8 cellular contexts compared by ENCODE assay signal in the genomic region with DNA sequence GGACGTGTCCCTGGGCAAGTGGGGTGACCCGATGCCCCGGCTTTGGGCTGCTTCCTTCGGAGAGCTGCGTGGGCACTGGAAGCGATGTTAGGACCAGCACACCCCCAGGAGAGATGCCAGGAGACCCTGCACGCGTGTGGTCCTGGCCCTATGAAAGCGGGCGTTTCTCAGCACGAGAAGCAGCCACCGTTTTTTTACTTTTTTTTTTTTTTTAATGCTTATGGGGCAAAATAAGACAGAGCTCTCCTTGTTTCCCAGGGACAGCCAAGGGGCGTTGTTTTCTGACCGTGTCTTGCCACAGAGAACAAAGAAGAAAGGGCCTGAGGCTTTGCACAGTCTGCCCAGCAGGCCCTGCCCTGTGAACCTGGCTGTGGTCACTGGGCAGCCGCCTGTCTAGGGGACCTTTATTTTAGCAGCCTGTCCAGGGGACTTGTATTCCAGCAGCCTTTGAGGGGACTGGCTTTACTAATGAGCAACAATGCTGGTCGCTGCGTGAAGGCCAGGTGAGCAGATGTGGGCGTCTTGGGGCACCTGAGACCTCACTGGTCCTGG. TPM values are rescaled to one million over a fixed set of nuclear protein-coding genes. Genes with fewer than 3 reads are reported as not detected.
DNase-seq lines count a peak whose midpoint lies in the region; ATAC-seq, FAIRE-seq and TF ChIP-seq lines count a peak whose summit lies in the region.

No MANE protein-coding gene starts in this region.

- H4K20me1 ChIP-seq in OCI-LY3 (ENCODE audit: insufficient read depth, low read length), result peaks cover 5% of the 10 kb centered on the region; the same call in 1 of the 2 replicates

- peak overlapping the region; percentile 30 for H2BK12ac ChIP-seq in neuronal stem cell (ENCODE audit: low read length)

- no peaks in the 10 kb centered on the region for H3K9me3 Mint-ChIP-seq in endothelial cell (ENCODE audit: unreplicated experiment)

- FAIRE-seq in HTR-8/SVneo (lab: Jason Lieb, UNC), result no peak

- H3K18ac ChIP-seq in neuronal stem cell (ENCODE audit: low read length), result peak overlapping the region; percentile 27

- H3K4me3 ChIP-seq in OCI-LY3 (ENCODE audit: low read length) (peak overlapping the region; percentile 84), neuronal stem cell (ENCODE audit: low read length in 2 of 2) (peak overlapping the region; percentile 81 to 96)

- no peak overlapping the region for H2BK120ac ChIP-seq in neuronal stem cell (ENCODE audit: low read depth, low read length)

- no peaks in the 10 kb centered on the region for H3K27me3 ChIP-seq in OCI-LY3 (ENCODE audit: low read depth, low read length)
- peaks cover 0 to 14% (median 0%) of the 10 kb centered on the region in 3 experiments for H3K27me3 ChIP-seq in neuronal stem cell (ENCODE audit: control insufficient read depth in 3 of 3, insufficient read depth in 3 of 3, low read depth in 1 of 3, low read length in 3 of 3)

- peaks cover 19% of the 10 kb centered on the region for H3K4me1 ChIP-seq in OCI-LY3 (ENCODE audit: low read length)
- H3K4me1 ChIP-seq in neuronal stem cell (ENCODE audit: control insufficient read depth in 2 of 2, insufficient read depth in 1 of 2, low read depth in 1 of 2, low read length in 2 of 2), result peaks cover 21 to 26% of the 10 kb centered on the region in 2 donors

- H3K9me3 ChIP-seq in OCI-LY3 (ENCODE audit: insufficient read depth, low read length), result no peaks in the 10 kb centered on the region
- H3K9me3 ChIP-seq in neuronal stem cell (replicated peaks in 1 of 2; ENCODE audit: control insufficient read depth in 2 of 2, insufficient read depth in 1 of 2, low read depth in 1 of 2, low read length in 2 of 2), result no peaks in the 10 kb centered on the region

- peaks cover 17% of the 10 kb centered on the region for H3K4me1 Mint-ChIP-seq in endothelial cell (ENCODE audit: unreplicated experiment)

- peak overlapping the region; percentile 97 for H3K4me2 ChIP-seq in OCI-LY3 (ENCODE audit: low read length)
- peak overlapping the region; percentile 98 for H3K4me2 ChIP-seq in neuronal stem cell (ENCODE audit: insufficient read depth, low read length, poor library complexity, severe bottlenecking)

- H3K79me1 ChIP-seq in neuronal stem cell (ENCODE audit: low read depth, low read length), result peaks cover 28% of the 10 kb centered on the region

- peaks cover 26% of the 10 kb centered on the region for H3K79me2 ChIP-seq in OCI-LY3 (ENCODE audit: low read length)

- H3K27ac ChIP-seq in OCI-LY3 (ENCODE audit: low read length), result no peak overlapping the region
- peak overlapping the region; percentile 27 for H3K27ac ChIP-seq in neuronal stem cell (replicated peaks; ENCODE audit: low read length)

- no peak overlapping the region for H2AFZ ChIP-seq in OCI-LY3 (ENCODE audit: low read depth, low read length)
- H2AFZ ChIP-seq in neuronal stem cell (ENCODE audit: low read length), result peak overlapping the region; percentile 98

- peak overlapping the region; percentile 86 for H2AK5ac ChIP-seq in neuronal stem cell (ENCODE audit: low read depth, low read length)

- DNase-seq in COLO829 (ENCODE audit: low spot score) (peak; percentile 95), endothelial cell (ENCODE audit: low spot score) (no peak), neuronal stem cell (ENCODE audit: low spot score) (no peak), NCI-H187 (lab: John Stamatoyannopoulos, UW) (no peak), NCI-H2171 treated with DMSO at 0.1 percent for 48 hours (lab: John Stamatoyannopoulos, UW) (no peak), HTR-8/SVneo (ENCODE audit: insufficient read length, low spot score) (no peak)

- H3K4me3 Mint-ChIP-seq in endothelial cell (ENCODE audit: unreplicated experiment), result peak overlapping the region; percentile 89

- WGBS in neuronal stem cell (ENCODE audit: extremely low coverage in 2 of 2, insufficient read length in 2 of 2, insufficient replicate concordance in 1 of 2), 2 donors, result no CpG with 5 or more reads among the region's 18 CpGs

- H3K9ac ChIP-seq in OCI-LY3 (ENCODE audit: low read length) (peak overlapping the region; percentile 62), neuronal stem cell (ENCODE audit: low read depth, low read length, poor library complexity) (peak overlapping the region; percentile 88)

- peak overlapping the region; percentile 91 for H3K23ac ChIP-seq in neuronal stem cell (ENCODE audit: low read depth, low read length, poor library complexity)

- ATAC-seq in GM21360 (IDR thresholded peaks at IDR 0.05; ENCODE audit: unreplicated experiment), result no peak

- peak overlapping the region; percentile 37 for H3K27ac Mint-ChIP-seq in endothelial cell (ENCODE audit: unreplicated experiment)

- no peak overlapping the region for H2BK5ac ChIP-seq in neuronal stem cell (ENCODE audit: low read length)

- TF ChIP-seq CTCF in OCI-LY3 (IDR thresholded peaks at IDR 0.05; ENCODE audit: low read depth, low read length), result no peak
- no peak for TF ChIP-seq CTCF in endothelial cell (IDR thresholded peaks at IDR 0.05; ENCODE audit: unreplicated experiment)

- H4K91ac ChIP-seq in neuronal stem cell (ENCODE audit: low read depth, low read length, poor library complexity), result no peak overlapping the region

- H3K36me3 ChIP-seq in OCI-LY3 (replicated peaks; ENCODE audit: low read depth, low read length) (peaks cover 10% of the 10 kb centered on the region), neuronal stem cell (replicated peaks in 1 of 2; ENCODE audit: control insufficient read depth in 2 of 2, insufficient read depth in 2 of 2, low read length in 2 of 2) (peaks cover 10 to 32% of the 10 kb centered on the region in 2 donors)

- peak overlapping the region; percentile 97 for H3K14ac ChIP-seq in neuronal stem cell (ENCODE audit: low read length)

- H3K4ac ChIP-seq in neuronal stem cell (ENCODE audit: low read length), result no peak overlapping the region

- peaks cover 3% of the 10 kb centered on the region for H3K36me3 Mint-ChIP-seq in endothelial cell (ENCODE audit: low read depth, unreplicated experiment)

- no peak overlapping the region for H4K8ac ChIP-seq in neuronal stem cell (ENCODE audit: low read depth, low read length)

- H2BK15ac ChIP-seq in neuronal stem cell (ENCODE audit: low read length), result peak overlapping the region; percentile 58

- H3K27me3 Mint-ChIP-seq in endothelial cell (ENCODE audit: unreplicated experiment), result peaks cover 8% of the 10 kb centered on the region

RNA-seq across cellular contexts. Expression of a gene that starts 1.0 kb away (rescaled TPM):
- total RNA-seq in endothelial cell (ENCODE audit: unreplicated experiment), result 6.7 TPM
- 12.7 TPM for polyA plus RNA-seq in neuronal stem cell (2013, experiment 1 of 2)
- 12.8 TPM for polyA plus RNA-seq in neuronal stem cell (2013, experiment 2 of 2)

RNA-seq across cellular contexts. Expression of a gene that starts 9.9 kb away (rescaled TPM):
- 58.5 TPM for total RNA-seq in endothelial cell (ENCODE audit: unreplicated experiment)
- 75.2 TPM for polyA plus RNA-seq in neuronal stem cell (2013, experiment 1 of 2)
- polyA plus RNA-seq in neuronal stem cell (2013, experiment 2 of 2), result 73.4 TPM

RNA-seq across cellular contexts. Expression of a gene that starts 29.3 kb away (rescaled TPM):
- 142 TPM for total RNA-seq in endothelial cell (ENCODE audit: unreplicated experiment)
- 33.9 TPM for polyA plus RNA-seq in neuronal stem cell (2013, experiment 1 of 2)
- polyA plus RNA-seq in neuronal stem cell (2013, experiment 2 of 2), result 31.7 TPM

RNA-seq across cellular contexts. Expression of a gene that starts 29.5 kb away (rescaled TPM):
- 54.0 TPM for total RNA-seq in endothelial cell (ENCODE audit: unreplicated experiment)
- polyA plus RNA-seq in neuronal stem cell (2013, experiment 1 of 2), result 41.9 TPM
- polyA plus RNA-seq in neuronal stem cell (2013, experiment 2 of 2), result 43.1 TPM

RNA-seq across cellular contexts. Expression of a gene that starts 46.5 kb away (rescaled TPM):
- total RNA-seq in endothelial cell (ENCODE audit: unreplicated experiment), result 31.8 TPM
- polyA plus RNA-seq in neuronal stem cell (2013, experiment 1 of 2), result 19.1 TPM
- 19.1 TPM for polyA plus RNA-seq in neuronal stem cell (2013, experiment 2 of 2)
